1 cellular context compared by ENCODE assay signal in genomic region chr5:153794327-153794726, GRCh38.
TF ChIP-seq lines count a peak whose summit lies in the region.

No MANE protein-coding gene starts in this region.

TF ChIP-seq in GM23338, 12 proteins besides CTCF, POLR2A, EP300 and RAD21 (continued from another document):
- no peak for TF ChIP-seq ETS1 (IDR thresholded peaks at IDR 0.05)
- TF ChIP-seq ZNF331 (CRISPR knock-in tag; IDR thresholded peaks at IDR 0.05; ENCODE audit: low read depth): no peak
- TF ChIP-seq ZNF114 (CRISPR knock-in tag; IDR thresholded peaks at IDR 0.05): no peak
- TF ChIP-seq STAT1 (IDR thresholded peaks at IDR 0.05; ENCODE audit: unreplicated experiment): no peak
- TF ChIP-seq CREB1 (CRISPR knock-in tag; IDR thresholded peaks at IDR 0.05; ENCODE audit: low read depth): no peak
- TF ChIP-seq NANOG (IDR thresholded peaks at IDR 0.05; ENCODE audit: borderline replicate concordance): no peak
- TF ChIP-seq REST (IDR thresholded peaks at IDR 0.05; ENCODE audit: unreplicated experiment): no peak
- no peak for TF ChIP-seq POLR2AphosphoS5 (IDR thresholded peaks at IDR 0.05; ENCODE audit: low read depth)
